ENCODE assay signal across 8 cellular contexts in genomic region chr3:184135911-184136260, GRCh38. TPM values are rescaled to one million over a fixed set of nuclear protein-coding genes. Genes with fewer than 3 reads are reported as not detected.
DNase-seq lines count a peak whose midpoint lies in the region; ATAC-seq, FAIRE-seq and TF ChIP-seq lines count a peak whose summit lies in the region.

No MANE protein-coding gene starts in this region.

- no peaks in the 10 kb centered on the region for H4K20me1 ChIP-seq in OCI-LY1 (ENCODE audit: insufficient read depth, low read length)

- H3K27me3 Mint-ChIP-seq in Caco-2 (ENCODE audit: insufficient read depth, unreplicated experiment) (no peaks in the 10 kb centered on the region), endothelial cell (ENCODE audit: unreplicated experiment) (peaks cover 3% of the 10 kb centered on the region), osteocyte (ENCODE audit: unreplicated experiment) (no peaks in the 10 kb centered on the region)

- H3K4me1 ChIP-seq in Caco-2 (peaks cover 9% of the 10 kb centered on the region; the same call in 1 of the 2 replicates), OCI-LY1 (ENCODE audit: insufficient read depth, low read length, severe bottlenecking) (peaks cover 27% of the 10 kb centered on the region)

- H3K9me2 ChIP-seq in OCI-LY1 (ENCODE audit: low read depth, low read length) = no peaks in the 10 kb centered on the region

- no peak for ATAC-seq in GM21529 (IDR thresholded peaks at IDR 0.05; ENCODE audit: unreplicated experiment)

- H3K4me1 Mint-ChIP-seq in Caco-2 (ENCODE audit: low read depth, unreplicated experiment) = peaks cover 7% of the 10 kb centered on the region
- H3K4me1 Mint-ChIP-seq in endothelial cell (ENCODE audit: unreplicated experiment) = peaks cover 17% of the 10 kb centered on the region
- peaks cover 20% of the 10 kb centered on the region for H3K4me1 Mint-ChIP-seq in osteocyte (ENCODE audit: unreplicated experiment)

- H3K9me3 Mint-ChIP-seq in Caco-2 (ENCODE audit: unreplicated experiment) = no peaks in the 10 kb centered on the region
- H3K9me3 Mint-ChIP-seq in endothelial cell (ENCODE audit: unreplicated experiment) = no peaks in the 10 kb centered on the region
- H3K9me3 Mint-ChIP-seq in osteocyte (ENCODE audit: unreplicated experiment) = no peaks in the 10 kb centered on the region

- intact Hi-C loops in Caco-2 (cut with micrococcal nuclease; ENCODE audit: unreplicated experiment) = loop anchor here (2.0 kb wide), 1 partner anchor 21 kb away; no protein-coding TSS in a partner anchor

- H3K4me3 ChIP-seq in Caco-2 (ENCODE audit: low read depth, low read length) (peak overlapping the region; percentile 78), OCI-LY1 (ENCODE audit: low read depth, low read length, poor library complexity, severe bottlenecking) (peak overlapping the region; percentile 76)

- no peaks in the 10 kb centered on the region for H3K36me3 ChIP-seq in Caco-2 (ENCODE audit: control insufficient read depth, insufficient read depth, low read length)
- peaks cover 28% of the 10 kb centered on the region for H3K36me3 ChIP-seq in OCI-LY1 (ENCODE audit: insufficient read depth, low read length)

- H3K27ac ChIP-seq in OCI-LY1 (ENCODE audit: low read depth, low read length, poor library complexity, severe bottlenecking) = peak overlapping the region; percentile 77

- H3K9me3 ChIP-seq in Caco-2 = no peaks in the 10 kb centered on the region
- H3K9me3 ChIP-seq in OCI-LY1 (ENCODE audit: low read length) = no peaks in the 10 kb centered on the region

- peak overlapping the region; percentile 82 for H3K4me2 ChIP-seq in OCI-LY1 (ENCODE audit: low read length)

- H3K36me3 Mint-ChIP-seq in Caco-2 (ENCODE audit: insufficient read depth, unreplicated experiment) (peaks cover 22% of the 10 kb centered on the region), endothelial cell (ENCODE audit: low read depth, unreplicated experiment) (peaks cover 18% of the 10 kb centered on the region), osteocyte (ENCODE audit: unreplicated experiment) (peaks cover 9% of the 10 kb centered on the region)

- no peak overlapping the region for H2AFZ ChIP-seq in OCI-LY1 (ENCODE audit: low read length)

- CTCF ChIA-PET in Caco-2 (lab: Charles Lee) = interaction anchor here (1.2 kb wide), 1 partner anchor 39 kb away, joined by 10 read pairs; the partner anchor contains the start of gene AP2M1

- POLR2A ChIA-PET in Caco-2 (lab: Charles Lee) = no interaction called here

- H3K4me3 Mint-ChIP-seq in Caco-2 (ENCODE audit: unreplicated experiment) (peak overlapping the region; percentile 98), endothelial cell (ENCODE audit: unreplicated experiment) (peak overlapping the region; percentile 96), osteocyte (ENCODE audit: unreplicated experiment) (peak overlapping the region; percentile 94)

- TF ChIP-seq CTCF in Caco-2 (IDR thresholded peaks at IDR 0.05; ENCODE audit: insufficient read depth in 1 of 2, low read depth in 1 of 2, low read length in 1 of 2, severe bottlenecking in 1 of 2, unreplicated experiment in 1 of 2) (no peak), OCI-LY1 (IDR thresholded peaks at IDR 0.05; ENCODE audit: low read length) (no peak), endothelial cell (IDR thresholded peaks at IDR 0.05; ENCODE audit: unreplicated experiment) (no peak), osteocyte (IDR thresholded peaks at IDR 0.05) (no peak)

- H3K79me2 ChIP-seq in OCI-LY1 (ENCODE audit: insufficient read depth, low read length) = peaks cover 23% of the 10 kb centered on the region

- in situ Hi-C loops in KBM-7 (cut with MboI; ENCODE audit: low pct_unique_long_range_greater_than_20kb, low sequenced_read_pairs) = no loop called here

- DNase-seq in Caco-2 (no peak), endothelial cell (ENCODE audit: low spot score) (no peak), osteocyte (ENCODE audit: extremely low spot score, unreplicated experiment) (no peak), KBM-7 (no peak), GM19239 (ENCODE audit: insufficient read length, low spot score) (no peak), epidermal melanocyte (ENCODE audit: insufficient read length, low spot score) (no peak)

- H3K27ac Mint-ChIP-seq in Caco-2 (ENCODE audit: unreplicated experiment) (peak overlapping the region; percentile 93), endothelial cell (ENCODE audit: unreplicated experiment) (peak overlapping the region; percentile 91), osteocyte (ENCODE audit: unreplicated experiment) (peak overlapping the region; percentile 92)

- no peak for FAIRE-seq in GM19239 (lab: Jason Lieb, UNC)

- peak overlapping the region; percentile 83 for H3K9ac ChIP-seq in OCI-LY1 (ENCODE audit: low read length)

- no peaks in the 10 kb centered on the region for H3K27me3 ChIP-seq in Caco-2 (replicated peaks; ENCODE audit: control insufficient read depth, insufficient read depth, low read length)
- no peaks in the 10 kb centered on the region for H3K27me3 ChIP-seq in OCI-LY1 (ENCODE audit: insufficient read depth, low read length)

- no peaks in the 10 kb centered on the region for H3F3A ChIP-seq in OCI-LY1 (ENCODE audit: insufficient read depth, low read length)

- BruUV-seq in Caco-2 (replicated peaks; lab: Mats Ljungman, UMichigan) = TSS peak; percentile 39

RNA-seq across cellular contexts. Expression of gene EIF2B5, which starts 0.7 kb away (rescaled TPM):
- total RNA-seq in Caco-2 (2022) (43.8 and 52.9 TPM in 2 replicates), endothelial cell (ENCODE audit: unreplicated experiment) (37.0 TPM), osteocyte (30.3 and 30.4 TPM in 2 replicates)

RNA-seq across cellular contexts. Expression of gene DVL3, which starts 19.3 kb away (rescaled TPM):
- total RNA-seq in Caco-2 (2022) = 83.9 and 86.7 TPM in 2 replicates
- total RNA-seq in endothelial cell (ENCODE audit: unreplicated experiment) = 103 TPM
- total RNA-seq in osteocyte = 110 and 121 TPM in 2 replicates

RNA-seq across cellular contexts. Expression of gene AP2M1, which starts 38.8 kb away (rescaled TPM):
- total RNA-seq in Caco-2 (2022) (202 and 214 TPM in 2 replicates), endothelial cell (ENCODE audit: unreplicated experiment) (401 TPM), osteocyte (398 and 419 TPM in 2 replicates)

RNA-seq across cellular contexts. Expression of gene HTR3E, which starts 39.0 kb away (rescaled TPM):
- not detected in 2 replicates for total RNA-seq in Caco-2 (2022)
- total RNA-seq in endothelial cell (ENCODE audit: unreplicated experiment) = not detected
- not detected in 2 replicates for total RNA-seq in osteocyte

RNA-seq across cellular contexts. Expression of gene ABCF3, which starts 50.1 kb away (rescaled TPM):
- total RNA-seq in Caco-2 (2022) (68.8 and 69.8 TPM in 2 replicates), endothelial cell (ENCODE audit: unreplicated experiment) (68.1 TPM), osteocyte (60.5 and 69.5 TPM in 2 replicates)
